In genomic region chr5:40985501-40985900, GRCh38 we compare ENCODE assay signal across 19 cellular contexts.
"Had no signal": no experiment of that assay in that cellular context is flagged by ENCODE, and none has a peak within 500 bp of the region (broad histone marks: within the 10 kb centered on the region; RNA-seq: fewer than 3 reads in every experiment).

No MANE protein-coding gene starts in this region.

- H3K9ac ChIP-seq: parathyroid adenoma had no signal

- H3K4me1 ChIP-seq: parathyroid adenoma, uterus had no signal

- H3K4me2 ChIP-seq: hepatocyte had no signal

- H3K27ac ChIP-seq: hepatocyte, left lung, parathyroid adenoma, tibial artery, uterus had no signal

- H3K4me3 Mint-ChIP-seq: activated B cell treated with CpG ODN at 0.5 μM for 24 hours; activated CD4-positive, alpha-beta T cell treated with anti-CD3 and anti-CD28 coated beads for 36 hours; activated naive CD4-positive, alpha-beta T cell treated with anti-CD3 and anti-CD28 coated beads, Interleukin-2, amount 10 ng/mL, durations not matched to agents 7 days and 5 days; activated T-cell treated with anti-CD3 and anti-CD28 coated beads, Interleukin-2, amount 50 U/mL, for 72 hours; immature natural killer cell; natural killer cell treated with Interleukin-12 subunit alpha and Interleukin-12 subunit beta and Interleukin-15 and Interleukin-18, amount 100 ng/mL, for 72 hours; stimulated activated effector memory CD8-positive, alpha-beta T cell treated with anti-CD3 and anti-CD28 coated beads, Interleukin-12 subunit alpha, Interleukin-12 subunit beta, amount 100 ng/mL, for 72 hours; stimulated activated naive CD8-positive, alpha-beta T cell treated with anti-CD3 and anti-CD28 coated beads, Interleukin-15, amount 100 ng/mL, for 72 hours; T-helper 17 cell had no signal

- DNase-seq: activated B cell treated with CpG ODN at 0.5 μM for 24 hours; activated CD4-positive, alpha-beta T cell treated with anti-CD3 and anti-CD28 coated beads for 36 hours; activated CD4-positive, alpha-beta T cell treated with anti-CD3 and anti-CD28 coated beads, Interleukin-2, amount 50 U/mL, for 4 hours; activated effector memory CD4-positive, alpha-beta T cell treated with Interleukin-2 at 50 U/mL for 16 hours; activated naive CD4-positive, alpha-beta T cell treated with anti-CD3 and anti-CD28 coated beads, Interleukin-2, amount 10 ng/mL, durations not matched to agents 7 days and 5 days; activated T-cell treated with anti-CD3 and anti-CD28 coated beads, Interleukin-2, amount 50 U/mL, for 72 hours; amygdala; immature natural killer cell; left lung; right cardiac atrium; stimulated activated CD4-positive, alpha-beta T cell treated with anti-CD3 and anti-CD28 coated beads, Interleukin-2, amount 100 ng/mL, for 24 hours; stimulated activated naive CD8-positive, alpha-beta T cell treated with anti-CD3 and anti-CD28 coated beads, Interleukin-15, amount 100 ng/mL, for 72 hours; T-helper 17 cell; tibial artery; uterus had no signal

- H3K27me3 ChIP-seq: hepatocyte, left lung, uterus had no signal

- ATAC-seq: activated CD4-positive, alpha-beta T cell treated with anti-CD3 and anti-CD28 coated beads for 36 hours; activated T-cell treated with anti-CD3 and anti-CD28 coated beads, Interleukin-2, amount 50 U/mL, for 72 hours; left lung; natural killer cell treated with Interleukin-12 subunit alpha and Interleukin-12 subunit beta and Interleukin-15 and Interleukin-18, amount 100 ng/mL, for 72 hours; right cardiac atrium; stimulated activated effector memory CD8-positive, alpha-beta T cell treated with anti-CD3 and anti-CD28 coated beads, Interleukin-12 subunit alpha, Interleukin-12 subunit beta, amount 100 ng/mL, for 72 hours; stimulated activated naive CD8-positive, alpha-beta T cell treated with anti-CD3 and anti-CD28 coated beads, Interleukin-15, amount 100 ng/mL, for 72 hours; T-helper 17 cell had no signal

- H3K36me3 Mint-ChIP-seq: activated naive CD4-positive, alpha-beta T cell treated with anti-CD3 and anti-CD28 coated beads, Interleukin-2, amount 10 ng/mL, durations not matched to agents 7 days and 5 days; immature natural killer cell; natural killer cell treated with Interleukin-12 subunit alpha and Interleukin-12 subunit beta and Interleukin-15 and Interleukin-18, amount 100 ng/mL, for 72 hours; stimulated activated effector memory CD8-positive, alpha-beta T cell treated with anti-CD3 and anti-CD28 coated beads, Interleukin-12 subunit alpha, Interleukin-12 subunit beta, amount 100 ng/mL, for 72 hours had no signal

- H3K4me1 Mint-ChIP-seq: activated B cell treated with CpG ODN at 0.5 μM for 24 hours; activated CD4-positive, alpha-beta T cell treated with anti-CD3 and anti-CD28 coated beads for 36 hours; activated naive CD4-positive, alpha-beta T cell treated with anti-CD3 and anti-CD28 coated beads, Interleukin-2, amount 10 ng/mL, durations not matched to agents 7 days and 5 days; immature natural killer cell; stimulated activated effector memory CD8-positive, alpha-beta T cell treated with anti-CD3 and anti-CD28 coated beads, Interleukin-12 subunit alpha, Interleukin-12 subunit beta, amount 100 ng/mL, for 72 hours; stimulated activated naive CD8-positive, alpha-beta T cell treated with anti-CD3 and anti-CD28 coated beads, Interleukin-15, amount 100 ng/mL, for 72 hours; T-helper 17 cell had no signal

- H3K4me3 ChIP-seq: hepatocyte, left lung, tibial artery, uterus had no signal

- H3K27ac Mint-ChIP-seq: activated B cell treated with CpG ODN at 0.5 μM for 24 hours; activated CD4-positive, alpha-beta T cell treated with anti-CD3 and anti-CD28 coated beads for 36 hours; activated naive CD4-positive, alpha-beta T cell treated with anti-CD3 and anti-CD28 coated beads, Interleukin-2, amount 10 ng/mL, durations not matched to agents 7 days and 5 days; activated T-cell treated with anti-CD3 and anti-CD28 coated beads, Interleukin-2, amount 50 U/mL, for 72 hours; immature natural killer cell; natural killer cell treated with Interleukin-12 subunit alpha and Interleukin-12 subunit beta and Interleukin-15 and Interleukin-18, amount 100 ng/mL, for 72 hours; stimulated activated effector memory CD8-positive, alpha-beta T cell treated with anti-CD3 and anti-CD28 coated beads, Interleukin-12 subunit alpha, Interleukin-12 subunit beta, amount 100 ng/mL, for 72 hours; stimulated activated naive CD8-positive, alpha-beta T cell treated with anti-CD3 and anti-CD28 coated beads, Interleukin-15, amount 100 ng/mL, for 72 hours; T-helper 17 cell had no signal

- H2AFZ ChIP-seq: hepatocyte, parathyroid adenoma had no signal

- H3K27me3 Mint-ChIP-seq: activated naive CD4-positive, alpha-beta T cell treated with anti-CD3 and anti-CD28 coated beads, Interleukin-2, amount 10 ng/mL, durations not matched to agents 7 days and 5 days; stimulated activated naive CD8-positive, alpha-beta T cell treated with anti-CD3 and anti-CD28 coated beads, Interleukin-15, amount 100 ng/mL, for 72 hours had no signal

- H3K36me3 ChIP-seq: left lung, tibial artery, uterus had no signal

- H3K79me2 ChIP-seq: hepatocyte, parathyroid adenoma had no signal

- H3K9me3 ChIP-seq: tibial artery, uterus had no signal

- H3K9me3 Mint-ChIP-seq: activated naive CD4-positive, alpha-beta T cell treated with anti-CD3 and anti-CD28 coated beads, Interleukin-2, amount 10 ng/mL, durations not matched to agents 7 days and 5 days; stimulated activated effector memory CD8-positive, alpha-beta T cell treated with anti-CD3 and anti-CD28 coated beads, Interleukin-12 subunit alpha, Interleukin-12 subunit beta, amount 100 ng/mL, for 72 hours had no signal
